14 cellular contexts compared by ENCODE assay signal in the genomic region with DNA sequence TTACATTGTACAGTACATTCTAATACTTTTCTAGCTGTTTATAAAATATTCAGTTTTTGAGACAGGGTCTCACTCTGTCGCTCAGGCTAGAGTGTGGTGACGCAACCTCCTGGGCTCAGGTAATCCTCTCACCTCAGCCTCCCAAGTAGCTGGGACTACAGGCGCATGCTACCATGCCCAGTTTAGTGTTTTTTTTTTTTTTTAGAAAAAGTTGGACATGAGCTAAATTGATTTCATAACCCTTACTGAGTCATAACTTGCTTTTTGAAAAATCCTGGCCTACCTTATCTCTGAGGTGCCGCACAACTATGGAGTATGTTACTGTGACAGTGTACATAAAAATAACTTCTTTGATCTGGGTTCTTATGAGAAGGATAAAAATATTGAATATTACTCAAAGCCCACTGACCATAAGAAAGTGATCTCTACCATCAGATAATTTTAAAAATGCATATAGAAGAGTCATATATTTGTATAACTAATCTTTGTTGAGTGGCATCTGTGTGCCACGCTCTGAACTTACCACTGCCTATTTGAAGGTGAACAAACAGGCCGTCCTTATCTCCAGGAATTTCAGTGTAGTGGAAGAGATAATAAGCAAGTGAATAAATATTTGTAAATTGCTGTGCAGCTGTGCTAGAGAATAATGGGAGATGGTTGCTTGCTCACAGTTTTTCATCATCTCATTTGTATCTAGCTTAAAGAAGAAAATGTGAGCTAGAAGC.
"Had no signal": no experiment of that assay in that cellular context is flagged by ENCODE, and none has a peak within 500 bp of the region (broad histone marks: within the 10 kb centered on the region; RNA-seq: fewer than 3 reads in every experiment).

No MANE protein-coding gene starts in this region.

- H3K9me3 ChIP-seq: ovary, thyroid gland, uterus had no signal

- H3K27ac ChIP-seq: cardiac muscle cell, dorsolateral prefrontal cortex, ovary, thyroid gland, uterus had no signal

- ATAC-seq: activated CD4-positive, CD25-positive, alpha-beta regulatory T cell treated with anti-CD3 and anti-CD28 coated beads, Interleukin-2, amount 50 U/mL, for 24 hours; stimulated activated naive B cell treated with anti-CD40 and anti-IgM and Interleukin-4, amounts not matched to agents 10 μg/mL and 1 μg/mL and 100 μg/mL, for 72 hours had no signal

- H3K36me3 Mint-ChIP-seq: activated naive CD8-positive, alpha-beta T cell treated with anti-CD3 and anti-CD28 coated beads for 36 hours; stimulated activated naive B cell treated with anti-CD40 and anti-IgM and Interleukin-4, amounts not matched to agents 10 μg/mL and 1 μg/mL and 100 μg/mL, for 72 hours had no signal

- H3K27me3 ChIP-seq: cardiac muscle cell, dorsolateral prefrontal cortex, ovary, thyroid gland, uterus had no signal

- H3K27ac Mint-ChIP-seq: activated naive CD8-positive, alpha-beta T cell treated with anti-CD3 and anti-CD28 coated beads for 36 hours; activated T-helper 1 cell treated with anti-CD3 and anti-CD28 coated beads, Interleukin-12 subunit alpha, Interleukin-12 subunit beta, Interleukin-2, Interleukin-4 antibody, amounts not matched to agents 30 ng/mL and 10 ng/mL and 1 ng/mL, durations not matched to agents 14 hours and 24 hours and 36 hours; endodermal cell; stimulated activated naive B cell treated with anti-CD40 and anti-IgM and Interleukin-4, amounts not matched to agents 10 μg/mL and 1 μg/mL and 100 μg/mL, for 72 hours had no signal

- DNase-seq: activated CD4-positive, alpha-beta T cell treated with anti-CD3 and anti-CD28 coated beads, Interleukin-2, amount 50 U/mL, for 1 hour; activated naive CD8-positive, alpha-beta T cell treated with anti-CD3 and anti-CD28 coated beads for 36 hours; aorta; dorsolateral prefrontal cortex; endodermal cell; hypothalamus; ovary; stimulated activated CD4-positive, alpha-beta T cell treated with anti-CD3 and anti-CD28 coated beads, Interleukin-4, amount 100 ng/mL, for 1 hour; stimulated activated naive B cell treated with anti-CD40 and anti-IgM and Interleukin-4, amounts not matched to agents 10 μg/mL and 1 μg/mL and 100 μg/mL, for 72 hours; thyroid gland; uterus had no signal

- H3K9me3 Mint-ChIP-seq: activated T-helper 1 cell treated with anti-CD3 and anti-CD28 coated beads, Interleukin-12 subunit alpha, Interleukin-12 subunit beta, Interleukin-2, Interleukin-4 antibody, amounts not matched to agents 30 ng/mL and 10 ng/mL and 1 ng/mL, durations not matched to agents 14 hours and 24 hours and 36 hours had no signal

- H3K4me1 ChIP-seq: uterus had no signal

- H3K4me1 Mint-ChIP-seq: activated naive CD8-positive, alpha-beta T cell treated with anti-CD3 and anti-CD28 coated beads for 36 hours had no signal

- H3K4me3 ChIP-seq: cardiac muscle cell, dorsolateral prefrontal cortex, ovary, thyroid gland, uterus had no signal

- H3K27me3 Mint-ChIP-seq: activated naive CD8-positive, alpha-beta T cell treated with anti-CD3 and anti-CD28 coated beads for 36 hours; stimulated activated naive B cell treated with anti-CD40 and anti-IgM and Interleukin-4, amounts not matched to agents 10 μg/mL and 1 μg/mL and 100 μg/mL, for 72 hours had no signal

- H3K4me3 Mint-ChIP-seq: activated naive CD8-positive, alpha-beta T cell treated with anti-CD3 and anti-CD28 coated beads for 36 hours; activated T-helper 1 cell treated with anti-CD3 and anti-CD28 coated beads, Interleukin-12 subunit alpha, Interleukin-12 subunit beta, Interleukin-2, Interleukin-4 antibody, amounts not matched to agents 30 ng/mL and 10 ng/mL and 1 ng/mL, durations not matched to agents 14 hours and 24 hours and 36 hours; endodermal cell; stimulated activated naive B cell treated with anti-CD40 and anti-IgM and Interleukin-4, amounts not matched to agents 10 μg/mL and 1 μg/mL and 100 μg/mL, for 72 hours had no signal

- H3K36me3 ChIP-seq: cardiac muscle cell, ovary, thyroid gland, uterus had no signal
